8 cellular contexts compared by ENCODE assay signal in genomic region chr10:30403494-30403893, GRCh38.
"Had no signal": no experiment of that assay in that cellular context is flagged by ENCODE, and none has a peak within 500 bp of the region (broad histone marks: within the 10 kb centered on the region; RNA-seq: fewer than 3 reads in every experiment).

No MANE protein-coding gene starts in this region.

- H2AFZ ChIP-seq: GM23248 had no signal

- H3K9ac ChIP-seq: GM23248 had no signal

- DNase-seq: GM23248, H9, HCEC 1CT, IMR-90, KBM-7 had no signal

- FAIRE-seq: H1, H54 had no signal

- H3K27ac ChIP-seq: GM23248, HL-60 had no signal

- H3K4me3 ChIP-seq: GM23248 had no signal
